In genomic region chr1:157829711-157830110, GRCh38 we compare ENCODE assay signal across 14 cellular contexts.
"Had no signal": no experiment of that assay in that cellular context is flagged by ENCODE, and none has a peak within 500 bp of the region (broad histone marks: within the 10 kb centered on the region; RNA-seq: fewer than 3 reads in every experiment).

No MANE protein-coding gene starts in this region.

- H3K4me3 ChIP-seq: cardiac muscle cell, lower lobe of right lung, tibial nerve had no signal

- H3K27me3 ChIP-seq: cardiac muscle cell, neutrophil, tibial nerve had no signal

- ATAC-seq: activated T-helper 17 cell treated with anti-CD3 and anti-CD28 coated beads, Interleukin-2, amount 50 U/mL, for 72 hours; foreskin keratinocyte; left cardiac atrium; lower lobe of right lung; naive thymus-derived CD4-positive, alpha-beta T cell; right cardiac atrium had no signal

- H3K27ac ChIP-seq: cardiac muscle cell, foreskin keratinocyte, lower lobe of right lung, neutrophil, tibial nerve, WERI-Rb-1 had no signal

- H3K36me3 ChIP-seq: cardiac muscle cell, lower lobe of right lung, neutrophil, tibial nerve, WERI-Rb-1 had no signal

- DNase-seq: activated CD4-positive, alpha-beta T cell treated with anti-CD3 and anti-CD28 coated beads for 4 hours; activated naive CD4-positive, alpha-beta T cell treated with anti-CD3 and anti-CD28 coated beads for 36 hours; foreskin keratinocyte; left cardiac atrium; lower lobe of right lung; naive thymus-derived CD4-positive, alpha-beta T cell; posterior cingulate gyrus; right cardiac atrium; small intestine; WERI-Rb-1 had no signal

- H3K4me1 ChIP-seq: foreskin keratinocyte, lower lobe of right lung, tibial nerve had no signal
